In the genomic region with DNA sequence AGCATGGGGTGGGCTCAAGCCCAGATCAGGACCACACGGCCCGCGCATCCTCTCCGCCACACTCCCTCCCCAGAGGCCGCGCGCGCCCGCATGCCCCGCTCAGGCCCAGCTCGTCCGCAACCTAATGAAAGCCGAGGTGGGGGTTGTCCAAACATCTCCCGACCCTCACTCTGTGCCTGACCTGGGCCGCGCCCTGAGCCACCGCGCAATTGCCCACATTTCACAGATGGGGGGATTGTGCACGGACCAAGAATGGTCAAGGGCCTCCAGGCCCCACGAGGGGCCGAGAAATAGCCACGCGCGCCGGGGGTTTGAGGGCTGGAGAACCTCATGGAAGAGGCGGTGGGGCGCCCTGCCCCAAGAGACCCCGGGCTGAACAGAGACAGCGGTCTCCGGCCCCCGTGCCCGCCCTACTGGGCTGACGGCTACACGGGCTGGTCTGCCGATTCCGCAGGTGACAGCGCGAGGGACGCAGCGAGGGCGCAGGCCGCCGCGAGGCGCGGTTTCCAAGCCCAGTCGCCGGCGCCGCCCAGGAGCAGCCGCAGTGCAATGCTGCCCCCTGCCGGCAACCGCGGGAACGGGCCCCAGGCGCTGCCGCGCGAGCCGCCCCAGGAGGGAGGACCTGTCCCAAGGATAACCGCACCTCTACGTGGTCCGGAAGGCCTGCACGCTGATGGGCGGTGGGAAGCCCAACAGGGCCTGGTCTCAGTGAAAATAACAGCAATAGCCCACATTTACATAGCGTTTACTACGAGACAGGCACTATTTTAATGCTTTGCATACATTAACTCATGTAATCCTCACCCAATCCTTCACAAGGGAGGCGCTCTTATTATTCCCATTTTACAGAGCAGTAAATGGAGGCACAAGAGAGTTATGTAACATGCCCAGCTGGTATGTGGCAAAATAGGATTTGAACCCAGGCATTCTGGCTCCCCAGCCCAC, we compare ENCODE assay signal across 9 cellular contexts. TPM values are rescaled to one million over a fixed set of nuclear protein-coding genes. Genes with fewer than 3 reads are reported as not detected.
DNase-seq lines count a peak whose midpoint lies in the region; ATAC-seq and TF ChIP-seq lines count a peak whose summit lies in the region.
"Had no signal": no experiment of that assay in that cellular context is flagged by ENCODE, and none has a peak within 500 bp of the region (broad histone marks: within the 10 kb centered on the region; RNA-seq: fewer than 3 reads in every experiment).

No MANE protein-coding gene starts in this region.

- peak; percentile 98 for TF ChIP-seq CTCF in natural killer cell (IDR thresholded peaks at IDR 0.05)

- peaks cover 24 to 34% of the 10 kb centered on the region in 2 donors for H3K27me3 Mint-ChIP-seq in natural killer cell (ENCODE audit: low read depth in 2 of 2)

- H3K27ac Mint-ChIP-seq in natural killer cell: no peak overlapping the region

- no peak overlapping the region for H3K4me3 Mint-ChIP-seq in natural killer cell

- no peaks in the 10 kb centered on the region for H3K9me3 Mint-ChIP-seq in natural killer cell

- intact Hi-C loops in natural killer cell (cut with micrococcal nuclease): loop anchor here (5.0 kb wide), 1 partner anchor 2000 kb away; no protein-coding TSS in a partner anchor

- no peaks in the 10 kb centered on the region for H3K36me3 Mint-ChIP-seq in natural killer cell

- no peaks in the 10 kb centered on the region for H3K4me1 Mint-ChIP-seq in natural killer cell

- ATAC-seq in GM19025 (IDR thresholded peaks at IDR 0.05; ENCODE audit: low read depth, unreplicated experiment): peak; percentile 92
- peak; percentile 92 for ATAC-seq in HG03139 (IDR thresholded peaks at IDR 0.05; ENCODE audit: unreplicated experiment)
- ATAC-seq in esophagus mucosa: peak; percentile 95
- peak; percentile 89 to 99 (median 99) for ATAC-seq in natural killer cell

- DNase-seq in CD1c-positive myeloid dendritic cell (ENCODE audit: extremely low spot score) (peak; percentile 81), NOMO-1 treated with DMSO at 0.1 percent for 48 hours (lab: John Stamatoyannopoulos, UW; ENCODE audit: unreplicated experiment) (peak; percentile 47), activated T-cell treated with anti-CD3 and anti-CD28 coated beads for 1 hour (ENCODE audit: low read depth) (peak; percentile 77), natural killer cell (peak; percentile 80)
- peak; percentile 67 for DNase-seq in stimulated activated naive CD4-positive, alpha-beta T cell treated with Interleukin-2 at 50 U/mL for 16 hours (lab: John Stamatoyannopoulos, UW)

RNA-seq across cellular contexts. Expression of a gene that starts 10.5 kb away (rescaled TPM):
- total RNA-seq in esophagus mucosa: 0.68 TPM
- total RNA-seq in natural killer cell: not detected
- total RNA-seq: activated CD8-positive, alpha-beta memory T cell treated with anti-CD3 and anti-CD28 coated beads for 36 hours had no signal

Comparison
In these comparisons a context has a peak if more than half of its experiments do, and no peak if none do; other contexts are left out.
1. Peak in every context shown above with its lines: DNase-seq and ATAC-seq.